In genomic region chr2:131440742-131441468, GRCh38 we compare ENCODE assay signal across 11 cellular contexts. TPM values are rescaled to one million over a fixed set of nuclear protein-coding genes. Genes with fewer than 3 reads are reported as not detected.
DNase-seq lines count a peak whose midpoint lies in the region; ATAC-seq, FAIRE-seq and TF ChIP-seq lines count a peak whose summit lies in the region.
"Not testable (repeated sequence)": the region's sequence is repeated elsewhere in the genome, so short reads cannot be mapped to it uniquely, and the experiment has no call there.
"Had no signal": no experiment of that assay in that cellular context is flagged by ENCODE, and none has a peak within 500 bp of the region (broad histone marks: within the 10 kb centered on the region; RNA-seq: fewer than 3 reads in every experiment).

No MANE protein-coding gene starts in this region.

- not testable (repeated sequence) for H3K9me3 ChIP-seq in adrenal gland (replicated peaks in 1 of 3)

- intact Hi-C loops in adrenal gland (cut with DNase I): not testable (repeated sequence)

- not testable (repeated sequence) for H3K27ac ChIP-seq in adrenal gland

- H3K4me1 ChIP-seq in adrenal gland (replicated peaks in 1 of 2): not testable (repeated sequence)

- not testable (repeated sequence) for H3K4me3 Mint-ChIP-seq in activated T-cell treated with anti-CD3 and anti-CD28 coated beads, Interleukin-2, amount 50 U/mL, for 4 hours

- ATAC-seq in GM21786 (IDR thresholded peaks at IDR 0.05; ENCODE audit: unreplicated experiment) (peak; percentile 60), HG03103 (IDR thresholded peaks at IDR 0.05; ENCODE audit: low read depth, unreplicated experiment) (peak; percentile 73)
- ATAC-seq in activated T-cell treated with anti-CD3 and anti-CD28 coated beads, Interleukin-2, amount 50 U/mL, for 4 hours: peak; percentile 84 to 87
- ATAC-seq in stimulated activated naive CD8-positive, alpha-beta T cell treated with anti-CD3 and anti-CD28 coated beads, Interleukin-15, Interleukin-2, amounts not matched to agents 100 U/mL and 50 U/mL, for 24 hours: peak; percentile 87

- H3K9me3 Mint-ChIP-seq in activated T-cell treated with anti-CD3 and anti-CD28 coated beads, Interleukin-2, amount 50 U/mL, for 4 hours: not testable (repeated sequence)

- not testable (repeated sequence) for H3K4me1 Mint-ChIP-seq in activated T-cell treated with anti-CD3 and anti-CD28 coated beads, Interleukin-2, amount 50 U/mL, for 4 hours (ENCODE audit: low read depth)

- TF ChIP-seq POLR2A in GM12891 (IDR thresholded peaks at IDR 0.05; ENCODE audit: low read depth, low read length); adrenal gland (IDR thresholded peaks at IDR 0.05): not testable (repeated sequence)

- DNase-seq in GM12891 (ENCODE audit: insufficient read length, low spot score); activated T-cell treated with anti-CD3 and anti-CD28 coated beads, Interleukin-2, amount 50 U/mL, for 4 hours; stimulated activated naive CD8-positive, alpha-beta T cell treated with anti-CD3 and anti-CD28 coated beads, Interleukin-15, Interleukin-2, amounts not matched to agents 100 U/mL and 50 U/mL, for 24 hours: not testable (repeated sequence)
- DNase-seq in GM20000 (ENCODE audit: low spot score): peak; percentile 21
- peak; percentile 2 for DNase-seq in M059J (ENCODE audit: low read depth)
- DNase-seq in adrenal gland: peak in 4 of 7 donors; percentile 14 to 40 (median 31)

- H3K4me3 ChIP-seq in adrenal gland: not testable (repeated sequence)

- not testable (repeated sequence) for H3K36me3 Mint-ChIP-seq in activated T-cell treated with anti-CD3 and anti-CD28 coated beads, Interleukin-2, amount 50 U/mL, for 4 hours (ENCODE audit: insufficient read depth)

- peaks cover 13% of the 10 kb centered on the region for H3K27me3 Mint-ChIP-seq in activated T-cell treated with anti-CD3 and anti-CD28 coated beads, Interleukin-2, amount 50 U/mL, for 4 hours (ENCODE audit: low read depth)

- not testable (repeated sequence) for H3K36me3 ChIP-seq in adrenal gland (replicated peaks in 1 of 2)

- not testable (repeated sequence) for TF ChIP-seq CTCF in GM20000 (IDR thresholded peaks at IDR 0.05; ENCODE audit: extremely low read depth, missing control alignments); adrenal gland (IDR thresholded peaks at IDR 0.05)

- WGBS in adrenal gland, 4 donors: 43 to 59% (median 53%) methylated on average over 7 of the region's 7 CpGs

- not testable (repeated sequence) for FAIRE-seq in GM12891 (lab: Jason Lieb, UNC)

- not testable (repeated sequence) for H3K27me3 ChIP-seq in adrenal gland

TF ChIP-seq in GM12891, 5 proteins besides CTCF, POLR2A, EP300 and RAD21:
- 0 out of 2 replicates have a peak, but pooled peaks have one; percentile 6 for TF ChIP-seq SPI1 (IDR thresholded peaks at IDR 0.05; ENCODE audit: low read depth, low read length)

RNA-seq across cellular contexts. Expression of gene TUBA3D, which starts 35.0 kb away (rescaled TPM):
- polyA plus RNA-seq in GM12891 (2012; ENCODE audit: low read depth, missing spikeins): 0.05 TPM
- not detected in 2 replicates for total RNA-seq in M059J (2014; rRNA removed; shearing (Covaris generic))
- not detected for total RNA-seq in activated T-cell treated with anti-CD3 and anti-CD28 coated beads, Interleukin-2, amount 50 U/mL, for 4 hours
- not detected for total RNA-seq in adrenal gland
- polyA plus RNA-seq in adrenal gland: under 1 TPM in 1 of 3 donors, not detected in 2; 0.10 TPM
- total RNA-seq: A172, GM23338, HepG2 had no signal
- polyA plus RNA-seq: HepG2 had no signal

RNA-seq across cellular contexts. Expression of gene MZT2A, which starts 51.3 kb away (rescaled TPM):
- 207 TPM for polyA plus RNA-seq in GM12891 (2012; ENCODE audit: low read depth, missing spikeins)
- 81.9 and 118 TPM in 2 replicates for total RNA-seq in M059J (2014; rRNA removed; shearing (Covaris generic))
- 100 to 1,000 TPM in 2 of 3 donors, 10 to 100 TPM in 1; 54.5 to 166 (median 115) TPM for total RNA-seq in activated T-cell treated with anti-CD3 and anti-CD28 coated beads, Interleukin-2, amount 50 U/mL, for 4 hours
- 100 to 1,000 TPM in 6 of 8 donors, 10 to 100 TPM in 2; 68.8 to 226 (median 127) TPM for total RNA-seq in adrenal gland
- polyA plus RNA-seq in adrenal gland: 100 to 1,000 TPM in 2 of 3 donors, 10 to 100 TPM in 1; 12.4 to 184 (median 182) TPM
